In the genomic region with DNA sequence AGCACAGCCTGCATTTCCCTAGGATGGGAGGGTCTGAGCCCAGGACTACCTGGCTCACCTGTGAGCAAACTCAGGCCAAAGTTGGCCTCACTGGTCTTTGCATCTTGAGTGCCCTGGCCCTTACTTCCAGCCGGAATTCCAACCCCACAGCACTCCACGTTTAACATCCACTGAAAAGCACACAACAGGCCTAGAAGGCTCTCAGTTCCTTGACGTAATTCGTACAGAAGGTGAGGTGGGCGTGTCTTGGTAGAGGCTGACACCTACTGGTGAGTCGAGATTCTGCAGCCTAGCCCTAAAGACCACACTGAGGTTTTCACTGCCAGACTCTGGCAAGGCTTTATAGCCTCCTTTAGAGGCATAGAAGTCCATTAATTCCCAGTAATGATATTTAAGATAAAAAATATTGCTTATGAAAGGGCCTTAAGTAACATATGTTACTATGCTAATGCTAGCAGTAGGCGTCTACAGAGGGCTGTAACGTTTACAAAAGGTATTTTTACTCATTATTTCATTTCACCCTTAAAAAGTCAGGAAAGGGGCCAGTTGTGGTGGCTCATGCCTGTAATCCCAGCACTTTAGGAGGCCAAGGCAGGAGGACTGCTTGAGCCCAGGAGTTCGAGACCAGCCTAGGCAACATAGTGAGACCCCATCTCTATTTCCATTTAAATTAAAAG, we compare ENCODE assay signal across 1 cellular context.
TF ChIP-seq lines count a peak whose summit lies in the region.

No MANE protein-coding gene starts in this region.

TF ChIP-seq in K562, 482 proteins besides CTCF, POLR2A, EP300 and RAD21 (continued from another document and continues in another):
- TF ChIP-seq, protein P1, sequence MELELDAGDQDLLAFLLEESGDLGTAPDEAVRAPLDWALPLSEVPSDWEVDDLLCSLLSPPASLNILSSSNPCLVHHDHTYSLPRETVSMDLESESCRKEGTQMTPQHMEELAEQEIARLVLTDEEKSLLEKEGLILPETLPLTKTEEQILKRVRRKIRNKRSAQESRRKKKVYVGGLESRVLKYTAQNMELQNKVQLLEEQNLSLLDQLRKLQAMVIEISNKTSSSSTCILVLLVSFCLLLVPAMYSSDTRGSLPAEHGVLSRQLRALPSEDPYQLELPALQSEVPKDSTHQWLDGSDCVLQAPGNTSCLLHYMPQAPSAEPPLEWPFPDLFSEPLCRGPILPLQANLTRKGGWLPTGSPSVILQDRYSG (tag; conservative IDR thresholded peaks at IDR 0.05; ENCODE audit: low read depth), result no peak
- no peak for TF ChIP-seq TAF7 (tag; IDR thresholded peaks at IDR 0.05)
- TF ChIP-seq KAT7 (CRISPR knock-in tag; IDR thresholded peaks at IDR 0.05; ENCODE audit: borderline replicate concordance), result no peak
- TF ChIP-seq, protein P2, sequence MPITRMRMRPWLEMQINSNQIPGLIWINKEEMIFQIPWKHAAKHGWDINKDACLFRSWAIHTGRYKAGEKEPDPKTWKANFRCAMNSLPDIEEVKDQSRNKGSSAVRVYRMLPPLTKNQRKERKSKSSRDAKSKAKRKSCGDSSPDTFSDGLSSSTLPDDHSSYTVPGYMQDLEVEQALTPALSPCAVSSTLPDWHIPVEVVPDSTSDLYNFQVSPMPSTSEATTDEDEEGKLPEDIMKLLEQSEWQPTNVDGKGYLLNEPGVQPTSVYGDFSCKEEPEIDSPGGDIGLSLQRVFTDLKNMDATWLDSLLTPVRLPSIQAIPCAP (CRISPR knock-in tag; IDR thresholded peaks at IDR 0.05; ENCODE audit: borderline replicate concordance), result no peak
- TF ChIP-seq SAFB (IDR thresholded peaks at IDR 0.05; ENCODE audit: borderline replicate concordance, low read depth, low read length), result no peak
- no peak for TF ChIP-seq MEIS2 (IDR thresholded peaks at IDR 0.05; ENCODE audit: partially characterized antibody)
- TF ChIP-seq, protein P3, sequence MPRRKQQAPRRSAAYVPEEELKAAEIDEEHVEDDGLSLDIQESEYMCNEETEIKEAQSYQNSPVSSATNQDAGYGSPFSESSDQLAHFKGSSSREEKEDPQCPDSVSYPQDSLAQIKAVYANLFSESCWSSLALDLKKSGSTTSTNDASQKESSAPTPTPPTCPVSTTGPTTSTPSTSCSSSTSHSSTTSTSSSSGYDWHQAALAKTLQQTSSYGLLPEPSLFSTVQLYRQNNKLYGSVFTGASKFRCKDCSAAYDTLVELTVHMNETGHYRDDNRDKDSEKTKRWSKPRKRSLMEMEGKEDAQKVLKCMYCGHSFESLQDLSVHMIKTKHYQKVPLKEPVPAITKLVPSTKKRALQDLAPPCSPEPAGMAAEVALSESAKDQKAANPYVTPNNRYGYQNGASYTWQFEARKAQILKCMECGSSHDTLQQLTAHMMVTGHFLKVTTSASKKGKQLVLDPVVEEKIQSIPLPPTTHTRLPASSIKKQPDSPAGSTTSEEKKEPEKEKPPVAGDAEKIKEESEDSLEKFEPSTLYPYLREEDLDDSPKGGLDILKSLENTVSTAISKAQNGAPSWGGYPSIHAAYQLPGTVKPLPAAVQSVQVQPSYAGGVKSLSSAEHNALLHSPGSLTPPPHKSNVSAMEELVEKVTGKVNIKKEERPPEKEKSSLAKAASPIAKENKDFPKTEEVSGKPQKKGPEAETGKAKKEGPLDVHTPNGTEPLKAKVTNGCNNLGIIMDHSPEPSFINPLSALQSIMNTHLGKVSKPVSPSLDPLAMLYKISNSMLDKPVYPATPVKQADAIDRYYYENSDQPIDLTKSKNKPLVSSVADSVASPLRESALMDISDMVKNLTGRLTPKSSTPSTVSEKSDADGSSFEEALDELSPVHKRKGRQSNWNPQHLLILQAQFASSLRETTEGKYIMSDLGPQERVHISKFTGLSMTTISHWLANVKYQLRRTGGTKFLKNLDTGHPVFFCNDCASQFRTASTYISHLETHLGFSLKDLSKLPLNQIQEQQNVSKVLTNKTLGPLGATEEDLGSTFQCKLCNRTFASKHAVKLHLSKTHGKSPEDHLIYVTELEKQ (CRISPR knock-in tag; IDR thresholded peaks at IDR 0.05), result no peak
- no peak for TF ChIP-seq ZC3H11A (IDR thresholded peaks at IDR 0.05; ENCODE audit: low read depth, low read length)
- 0 out of 2 replicates have a peak, but pooled peaks have one; percentile 19 for TF ChIP-seq ADNP (tag; IDR thresholded peaks at IDR 0.05)
- TF ChIP-seq YBX1 (IDR thresholded peaks at IDR 0.05), result no peak
- TF ChIP-seq, protein P4, sequence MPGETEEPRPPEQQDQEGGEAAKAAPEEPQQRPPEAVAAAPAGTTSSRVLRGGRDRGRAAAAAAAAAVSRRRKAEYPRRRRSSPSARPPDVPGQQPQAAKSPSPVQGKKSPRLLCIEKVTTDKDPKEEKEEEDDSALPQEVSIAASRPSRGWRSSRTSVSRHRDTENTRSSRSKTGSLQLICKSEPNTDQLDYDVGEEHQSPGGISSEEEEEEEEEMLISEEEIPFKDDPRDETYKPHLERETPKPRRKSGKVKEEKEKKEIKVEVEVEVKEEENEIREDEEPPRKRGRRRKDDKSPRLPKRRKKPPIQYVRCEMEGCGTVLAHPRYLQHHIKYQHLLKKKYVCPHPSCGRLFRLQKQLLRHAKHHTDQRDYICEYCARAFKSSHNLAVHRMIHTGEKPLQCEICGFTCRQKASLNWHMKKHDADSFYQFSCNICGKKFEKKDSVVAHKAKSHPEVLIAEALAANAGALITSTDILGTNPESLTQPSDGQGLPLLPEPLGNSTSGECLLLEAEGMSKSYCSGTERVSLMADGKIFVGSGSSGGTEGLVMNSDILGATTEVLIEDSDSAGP (CRISPR knock-in tag; IDR thresholded peaks at IDR 0.05), result no peak
- no peak for TF ChIP-seq KDM5B (IDR thresholded peaks at IDR 0.05; ENCODE audit: insufficient replicate concordance, low read depth, low read length)
- TF ChIP-seq DACH1 (IDR thresholded peaks at IDR 0.05; ENCODE audit: partially characterized antibody), result no peak
- TF ChIP-seq HMG20A (CRISPR knock-in tag; conservative IDR thresholded peaks at IDR 0.05), result no peak
- TF ChIP-seq CHD2 (IDR thresholded peaks at IDR 0.05; ENCODE audit: low read depth, low read length), result no peak
- no peak for TF ChIP-seq RAD51 (IDR thresholded peaks at IDR 0.05; ENCODE audit: borderline replicate concordance, low read depth)
- no peak for TF ChIP-seq ZC3H4 (CRISPR knock-in tag; IDR thresholded peaks at IDR 0.05; ENCODE audit: borderline replicate concordance)
- no peak for TF ChIP-seq FOS (IDR thresholded peaks at IDR 0.05; ENCODE audit: extremely low read depth, insufficient read length)
- no peak for TF ChIP-seq SAFB2 (IDR thresholded peaks at IDR 0.05; ENCODE audit: borderline replicate concordance, low read depth, low read length, severe bottlenecking)
- no peak for TF ChIP-seq ZNF277 (CRISPR knock-in tag; IDR thresholded peaks at IDR 0.05; ENCODE audit: borderline replicate concordance)
- TF ChIP-seq HNRNPLL (IDR thresholded peaks at IDR 0.05; ENCODE audit: low read depth, low read length, poor library complexity, severe bottlenecking), result no peak
- TF ChIP-seq ZNF408 (CRISPR knock-in tag; IDR thresholded peaks at IDR 0.05; ENCODE audit: low read depth), result no peak
- no peak for TF ChIP-seq MAX (CRISPR knock-in tag; IDR thresholded peaks at IDR 0.05)
- TF ChIP-seq, protein P5, sequence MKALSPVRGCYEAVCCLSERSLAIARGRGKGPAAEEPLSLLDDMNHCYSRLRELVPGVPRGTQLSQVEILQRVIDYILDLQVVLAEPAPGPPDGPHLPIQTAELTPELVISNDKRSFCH (CRISPR knock-in tag; IDR thresholded peaks at IDR 0.05), result no peak
- TF ChIP-seq, protein P5 (tag; IDR thresholded peaks at IDR 0.05), result no peak
- 0 out of 2 replicates have a peak, but pooled peaks have one; percentile 33 for TF ChIP-seq ZBED1 (IDR thresholded peaks at IDR 0.05)
- no peak for TF ChIP-seq KDM4B (IDR thresholded peaks at IDR 0.05; ENCODE audit: borderline replicate concordance in 2 of 2, low read depth in 1 of 2)
- TF ChIP-seq EWSR1 (IDR thresholded peaks at IDR 0.05; ENCODE audit: borderline replicate concordance, low read depth, partially characterized antibody), result no peak
- TF ChIP-seq ZNF589 (CRISPR knock-in tag; IDR thresholded peaks at IDR 0.05; ENCODE audit: low read depth), result no peak
- TF ChIP-seq, protein P6, sequence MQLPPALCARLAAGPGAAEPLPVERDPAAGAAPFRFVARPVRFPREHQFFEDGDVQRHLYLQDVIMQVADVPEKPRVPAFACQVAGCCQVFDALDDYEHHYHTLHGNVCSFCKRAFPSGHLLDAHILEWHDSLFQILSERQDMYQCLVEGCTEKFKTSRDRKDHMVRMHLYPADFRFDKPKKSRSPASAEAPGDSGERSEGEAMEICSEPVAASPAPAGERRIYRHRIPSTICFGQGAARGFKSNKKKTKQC (CRISPR knock-in tag; IDR thresholded peaks at IDR 0.05), result peak; percentile 68; the same call in 1 of the 2 replicates
- no peak for TF ChIP-seq ZNF175 (CRISPR knock-in tag; IDR thresholded peaks at IDR 0.05; ENCODE audit: low read depth)
- no peak for TF ChIP-seq SRF (CRISPR knock-in tag; IDR thresholded peaks at IDR 0.05)
- TF ChIP-seq PCBP1 (IDR thresholded peaks at IDR 0.05; ENCODE audit: low read depth, low read length, poor library complexity, severe bottlenecking), result no peak
- TF ChIP-seq ZNF184 (CRISPR knock-in tag; IDR thresholded peaks at IDR 0.05), result no peak
- no peak for TF ChIP-seq CHAMP1 (IDR thresholded peaks at IDR 0.05)
- TF ChIP-seq LCOR (CRISPR knock-in tag; IDR thresholded peaks at IDR 0.05), result 0 out of 2 replicates have a peak, but pooled peaks have one; percentile 32
- no peak for TF ChIP-seq CREB3L1 (IDR thresholded peaks at IDR 0.05; ENCODE audit: borderline replicate concordance, low read depth)
- TF ChIP-seq NCOA1 (IDR thresholded peaks at IDR 0.05; ENCODE audit: low read depth), result no peak
- no peak for TF ChIP-seq HNRNPUL1 (IDR thresholded peaks at IDR 0.05; ENCODE audit: low read length)
- TF ChIP-seq ELF4 (CRISPR knock-in tag; IDR thresholded peaks at IDR 0.05), result no peak
- TF ChIP-seq SIRT6 (IDR thresholded peaks at IDR 0.05; ENCODE audit: low read depth, low read length), result no peak
- TF ChIP-seq STAG1 (CRISPR knock-in tag; IDR thresholded peaks at IDR 0.05; ENCODE audit: borderline replicate concordance), result no peak
- TF ChIP-seq TARDBP (IDR thresholded peaks at IDR 0.05), result peak; percentile 61; the same call in 1 of the 2 replicates
- TF ChIP-seq NR2F6 (CRISPR knock-in tag; IDR thresholded peaks at IDR 0.05), result no peak
- TF ChIP-seq PURB (CRISPR knock-in tag; IDR thresholded peaks at IDR 0.05; ENCODE audit: low read depth), result no peak
- TF ChIP-seq MXI1 (IDR thresholded peaks at IDR 0.05; ENCODE audit: low read depth, low read length), result no peak
- TF ChIP-seq, protein P7, sequence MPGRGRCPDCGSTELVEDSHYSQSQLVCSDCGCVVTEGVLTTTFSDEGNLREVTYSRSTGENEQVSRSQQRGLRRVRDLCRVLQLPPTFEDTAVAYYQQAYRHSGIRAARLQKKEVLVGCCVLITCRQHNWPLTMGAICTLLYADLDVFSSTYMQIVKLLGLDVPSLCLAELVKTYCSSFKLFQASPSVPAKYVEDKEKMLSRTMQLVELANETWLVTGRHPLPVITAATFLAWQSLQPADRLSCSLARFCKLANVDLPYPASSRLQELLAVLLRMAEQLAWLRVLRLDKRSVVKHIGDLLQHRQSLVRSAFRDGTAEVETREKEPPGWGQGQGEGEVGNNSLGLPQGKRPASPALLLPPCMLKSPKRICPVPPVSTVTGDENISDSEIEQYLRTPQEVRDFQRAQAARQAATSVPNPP (IDR thresholded peaks at IDR 0.05; ENCODE audit: borderline replicate concordance, insufficient read depth, insufficient read length), result no peak
- TF ChIP-seq FOXA3 (CRISPR knock-in tag; conservative IDR thresholded peaks at IDR 0.05 in 1 of 2, IDR thresholded peaks at IDR 0.05 in 1 of 2), result 0 out of 4 replicates have a peak, but pooled peaks of 1 of the 2 experiments have one; percentile 25
- no peak for TF ChIP-seq ATF1 (CRISPR knock-in tag; IDR thresholded peaks at IDR 0.05)
- TF ChIP-seq ATF1 (tag; IDR thresholded peaks at IDR 0.05), result peak; percentile 63
- TF ChIP-seq ZNF23 (CRISPR knock-in tag; IDR thresholded peaks at IDR 0.05), result no peak
- no peak for TF ChIP-seq EP400 (IDR thresholded peaks at IDR 0.05)
- TF ChIP-seq TAF9B (IDR thresholded peaks at IDR 0.05; ENCODE audit: partially characterized antibody), result no peak
- TF ChIP-seq PHTF2 (CRISPR knock-in tag; IDR thresholded peaks at IDR 0.05), result no peak
- TF ChIP-seq PPARD (CRISPR knock-in tag; IDR thresholded peaks at IDR 0.05), result no peak
